In the genomic region with DNA sequence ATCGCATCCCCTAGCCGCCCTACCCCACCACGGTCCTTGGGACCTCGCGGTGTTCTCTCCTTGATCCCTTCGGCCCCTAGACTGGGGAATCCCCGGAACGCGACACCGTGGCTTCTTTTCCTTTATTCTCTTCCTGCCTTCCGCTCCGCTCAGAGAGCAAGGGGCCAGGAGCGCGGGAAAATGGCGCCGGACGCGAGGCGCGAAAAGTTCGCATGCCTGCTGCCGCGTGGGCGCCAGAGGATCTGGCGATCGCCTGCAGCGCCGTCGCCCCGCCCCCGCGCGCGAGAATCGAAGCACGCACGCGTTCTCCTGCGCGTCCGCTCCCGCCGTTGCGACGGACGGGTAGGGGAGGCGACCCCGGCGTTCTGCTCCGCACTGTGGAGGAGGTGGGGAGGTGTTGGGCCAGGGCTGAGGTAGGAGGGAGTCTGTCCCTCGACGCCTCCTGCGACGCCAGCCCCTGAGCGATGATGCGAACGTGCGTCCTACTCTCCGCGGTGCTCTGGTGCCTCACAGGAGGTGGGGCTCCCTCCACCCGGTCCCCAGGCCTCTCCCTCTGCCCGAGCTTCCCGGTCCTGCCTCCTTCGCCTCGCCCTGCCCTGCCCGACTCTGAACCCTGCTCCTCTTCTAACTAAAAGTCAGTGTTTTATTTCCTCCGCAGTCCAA, we compare ENCODE assay signal across 9 cellular contexts.
A peak's percentile ranks its signal among the peaks of the same experiment; 100 is the strongest.
DNase-seq lines count a peak whose midpoint lies in the region; ATAC-seq and TF ChIP-seq lines count a peak whose summit lies in the region.
"Had no signal": no experiment of that assay in that cellular context is flagged by ENCODE, and none has a peak within 500 bp of the region (broad histone marks: within the 10 kb centered on the region; RNA-seq: fewer than 3 reads in every experiment).

A gene with protein sequence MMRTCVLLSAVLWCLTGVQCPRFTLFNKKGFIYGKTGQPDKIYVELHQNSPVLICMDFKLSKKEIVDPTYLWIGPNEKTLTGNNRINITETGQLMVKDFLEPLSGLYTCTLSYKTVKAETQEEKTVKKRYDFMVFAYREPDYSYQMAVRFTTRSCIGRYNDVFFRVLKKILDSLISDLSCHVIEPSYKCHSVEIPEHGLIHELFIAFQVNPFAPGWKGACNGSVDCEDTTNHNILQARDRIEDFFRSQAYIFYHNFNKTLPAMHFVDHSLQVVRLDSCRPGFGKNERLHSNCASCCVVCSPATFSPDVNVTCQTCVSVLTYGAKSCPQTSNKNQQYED (plus strand): TSS at position 312 of the 663 bp plus-strand sequence. CDS start 153 bp downstream, at position 465.

- H3K4me3 ChIP-seq in coronary artery, result peak within 1 kb of the TSS; percentile 22
- H3K4me3 ChIP-seq: suprapubic skin had no signal

- peak; percentile 72 for DNase-seq in activated CD4-positive, alpha-beta T cell treated with anti-CD3 and anti-CD28 coated beads for 48 hours
- no peak for DNase-seq in coronary artery (ENCODE audit: low spot score)
- DNase-seq in stimulated activated CD8-positive, alpha-beta memory T cell treated with anti-CD3 and anti-CD28 coated beads, Interleukin-12 subunit alpha, Interleukin-12 subunit beta, amount 100 ng/mL, for 4 hours (ENCODE audit: low read depth), result peak; percentile 24
- no peak for DNase-seq in T-helper 9 cell
- DNase-seq in NCI-H748 treated with DMSO at 0.1 percent for 48 hours (lab: John Stamatoyannopoulos, UW), result no peak
- DNase-seq in KG1 (lab: John Stamatoyannopoulos, UW), result no peak

- peak; percentile 7 for ATAC-seq in GM19372 (IDR thresholded peaks at IDR 0.05; ENCODE audit: low read depth, unreplicated experiment)
- no peak for ATAC-seq in GM18867 (IDR thresholded peaks at IDR 0.05; ENCODE audit: unreplicated experiment)

- no peak for TF ChIP-seq CTCF in coronary artery (IDR thresholded peaks at IDR 0.05)

- H3K27ac ChIP-seq in coronary artery, result no peak within 1 kb of the TSS
- H3K27ac ChIP-seq: suprapubic skin had no signal

Comparison
In these comparisons a context has a peak if more than half of its experiments do, and no peak if none do; other contexts are left out.
1. DNase-seq: peak in activated CD4-positive, alpha-beta T cell treated with anti-CD3 and anti-CD28 coated beads for 48 hours (single experiment) and stimulated activated CD8-positive, alpha-beta memory T cell treated with anti-CD3 and anti-CD28 coated beads, Interleukin-12 subunit alpha, Interleukin-12 subunit beta, amount 100 ng/mL, for 4 hours (single experiment); none in coronary artery (single experiment), T-helper 9 cell (single experiment), NCI-H748 treated with DMSO at 0.1 percent for 48 hours (single experiment) and KG1 (single experiment).